ENCODE assay signal across 1 cellular context in the genomic region with DNA sequence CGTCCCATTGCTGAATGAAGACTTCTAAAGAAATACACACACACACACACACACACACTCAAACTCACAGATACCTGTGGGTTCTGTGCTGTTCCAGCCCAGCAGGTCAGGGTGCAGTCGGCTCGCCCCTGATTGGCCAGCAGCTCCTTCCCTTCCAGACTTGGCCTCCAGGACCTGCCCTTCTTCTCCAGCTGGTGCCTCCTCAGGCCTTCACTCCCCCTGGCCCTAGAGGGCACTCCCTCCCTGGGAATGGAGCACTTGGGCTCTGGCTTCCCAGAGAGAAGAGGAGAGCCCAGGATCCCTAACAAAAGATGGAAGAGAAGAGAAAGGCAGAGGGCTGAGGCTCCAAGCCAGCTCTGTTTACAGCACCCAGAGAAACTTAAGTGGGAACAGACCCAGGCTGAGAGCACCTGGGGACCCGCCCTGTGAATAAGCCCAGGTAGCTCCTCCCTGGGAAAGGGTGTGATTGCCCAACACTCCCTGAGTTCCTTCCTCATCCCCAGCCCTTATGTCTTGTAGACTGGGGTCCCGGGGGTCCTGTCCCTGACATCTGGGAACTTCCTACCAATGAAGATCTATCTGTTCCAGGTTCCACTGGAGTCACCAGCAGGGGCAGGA.
TF ChIP-seq lines count a peak whose summit lies in the region.

A gene with protein sequence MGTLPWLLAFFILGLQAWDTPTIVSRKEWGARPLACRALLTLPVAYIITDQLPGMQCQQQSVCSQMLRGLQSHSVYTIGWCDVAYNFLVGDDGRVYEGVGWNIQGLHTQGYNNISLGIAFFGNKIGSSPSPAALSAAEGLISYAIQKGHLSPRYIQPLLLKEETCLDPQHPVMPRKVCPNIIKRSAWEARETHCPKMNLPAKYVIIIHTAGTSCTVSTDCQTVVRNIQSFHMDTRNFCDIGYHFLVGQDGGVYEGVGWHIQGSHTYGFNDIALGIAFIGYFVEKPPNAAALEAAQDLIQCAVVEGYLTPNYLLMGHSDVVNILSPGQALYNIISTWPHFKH (minus strand): TSS at position 384 of the 618 bp plus-strand sequence. CDS start 2,287 bp downstream, outside the sequence.

TF ChIP-seq in GM12878, 131 proteins besides CTCF, POLR2A, EP300 and RAD21 (continued from another document):
- TF ChIP-seq, protein P1, sequence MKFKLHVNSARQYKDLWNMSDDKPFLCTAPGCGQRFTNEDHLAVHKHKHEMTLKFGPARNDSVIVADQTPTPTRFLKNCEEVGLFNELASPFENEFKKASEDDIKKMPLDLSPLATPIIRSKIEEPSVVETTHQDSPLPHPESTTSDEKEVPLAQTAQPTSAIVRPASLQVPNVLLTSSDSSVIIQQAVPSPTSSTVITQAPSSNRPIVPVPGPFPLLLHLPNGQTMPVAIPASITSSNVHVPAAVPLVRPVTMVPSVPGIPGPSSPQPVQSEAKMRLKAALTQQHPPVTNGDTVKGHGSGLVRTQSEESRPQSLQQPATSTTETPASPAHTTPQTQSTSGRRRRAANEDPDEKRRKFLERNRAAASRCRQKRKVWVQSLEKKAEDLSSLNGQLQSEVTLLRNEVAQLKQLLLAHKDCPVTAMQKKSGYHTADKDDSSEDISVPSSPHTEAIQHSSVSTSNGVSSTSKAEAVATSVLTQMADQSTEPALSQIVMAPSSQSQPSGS (IDR thresholded peaks at IDR 0.05; ENCODE audit: low read length) = no peak
- TF ChIP-seq SREBF2 (IDR thresholded peaks at IDR 0.05; ENCODE audit: low read length) = no peak
- TF ChIP-seq CEBPB (IDR thresholded peaks at IDR 0.05; ENCODE audit: borderline replicate concordance in 1 of 2, low read depth in 2 of 2, low read length in 2 of 2) = no peak
- no peak for TF ChIP-seq NFXL1 (IDR thresholded peaks at IDR 0.05; ENCODE audit: borderline replicate concordance)
- TF ChIP-seq, protein P2, sequence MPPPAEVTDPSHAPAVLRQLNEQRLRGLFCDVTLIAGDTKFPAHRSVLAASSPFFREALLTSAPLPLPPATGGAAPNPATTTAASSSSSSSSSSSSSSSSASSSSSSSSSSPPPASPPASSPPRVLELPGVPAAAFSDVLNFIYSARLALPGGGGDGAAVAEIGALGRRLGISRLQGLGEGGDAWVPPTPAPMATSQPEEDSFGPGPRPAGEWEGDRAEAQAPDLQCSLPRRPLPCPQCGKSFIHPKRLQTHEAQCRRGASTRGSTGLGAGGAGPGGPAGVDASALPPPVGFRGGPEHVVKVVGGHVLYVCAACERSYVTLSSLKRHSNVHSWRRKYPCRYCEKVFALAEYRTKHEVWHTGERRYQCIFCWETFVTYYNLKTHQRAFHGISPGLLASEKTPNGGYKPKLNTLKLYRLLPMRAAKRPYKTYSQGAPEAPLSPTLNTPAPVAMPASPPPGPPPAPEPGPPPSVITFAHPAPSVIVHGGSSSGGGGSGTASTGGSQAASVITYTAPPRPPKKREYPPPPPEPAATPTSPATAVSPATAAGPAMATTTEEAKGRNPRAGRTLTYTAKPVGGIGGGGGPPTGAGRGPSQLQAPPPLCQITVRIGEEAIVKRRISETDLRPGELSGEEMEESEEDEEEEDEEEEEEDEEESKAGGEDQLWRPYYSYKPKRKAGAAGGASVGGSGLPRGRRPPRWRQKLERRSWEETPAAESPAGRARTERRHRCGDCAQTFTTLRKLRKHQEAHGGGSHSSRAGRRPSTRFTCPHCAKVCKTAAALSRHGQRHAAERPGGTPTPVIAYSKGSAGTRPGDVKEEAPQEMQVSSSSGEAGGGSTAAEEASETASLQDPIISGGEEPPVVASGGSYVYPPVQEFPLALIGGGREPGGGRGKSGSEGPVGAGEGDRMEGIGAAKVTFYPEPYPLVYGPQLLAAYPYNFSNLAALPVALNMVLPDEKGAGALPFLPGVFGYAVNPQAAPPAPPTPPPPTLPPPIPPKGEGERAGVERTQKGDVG (CRISPR knock-in tag; IDR thresholded peaks at IDR 0.05) = no peak
- TF ChIP-seq, protein P3, sequence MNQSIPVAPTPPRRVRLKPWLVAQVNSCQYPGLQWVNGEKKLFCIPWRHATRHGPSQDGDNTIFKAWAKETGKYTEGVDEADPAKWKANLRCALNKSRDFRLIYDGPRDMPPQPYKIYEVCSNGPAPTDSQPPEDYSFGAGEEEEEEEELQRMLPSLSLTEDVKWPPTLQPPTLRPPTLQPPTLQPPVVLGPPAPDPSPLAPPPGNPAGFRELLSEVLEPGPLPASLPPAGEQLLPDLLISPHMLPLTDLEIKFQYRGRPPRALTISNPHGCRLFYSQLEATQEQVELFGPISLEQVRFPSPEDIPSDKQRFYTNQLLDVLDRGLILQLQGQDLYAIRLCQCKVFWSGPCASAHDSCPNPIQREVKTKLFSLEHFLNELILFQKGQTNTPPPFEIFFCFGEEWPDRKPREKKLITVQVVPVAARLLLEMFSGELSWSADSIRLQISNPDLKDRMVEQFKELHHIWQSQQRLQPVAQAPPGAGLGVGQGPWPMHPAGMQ (IDR thresholded peaks at IDR 0.05; ENCODE audit: borderline replicate concordance) = no peak
- TF ChIP-seq EED (IDR thresholded peaks at IDR 0.05; ENCODE audit: low read depth) = no peak
- no peak for TF ChIP-seq NRF1 (conservative IDR thresholded peaks at IDR 0.05; ENCODE audit: low read depth, low read length)
- TF ChIP-seq, protein P4, sequence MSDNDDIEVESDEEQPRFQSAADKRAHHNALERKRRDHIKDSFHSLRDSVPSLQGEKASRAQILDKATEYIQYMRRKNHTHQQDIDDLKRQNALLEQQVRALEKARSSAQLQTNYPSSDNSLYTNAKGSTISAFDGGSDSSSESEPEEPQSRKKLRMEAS (IDR thresholded peaks at IDR 0.05; ENCODE audit: low read depth, low read length) = no peak
- no peak for TF ChIP-seq MYB (IDR thresholded peaks at IDR 0.05; ENCODE audit: borderline replicate concordance, low read depth, low read length)
TF ChIP-seq in GM12878: peak in this region for 0.
